In the genomic region with DNA sequence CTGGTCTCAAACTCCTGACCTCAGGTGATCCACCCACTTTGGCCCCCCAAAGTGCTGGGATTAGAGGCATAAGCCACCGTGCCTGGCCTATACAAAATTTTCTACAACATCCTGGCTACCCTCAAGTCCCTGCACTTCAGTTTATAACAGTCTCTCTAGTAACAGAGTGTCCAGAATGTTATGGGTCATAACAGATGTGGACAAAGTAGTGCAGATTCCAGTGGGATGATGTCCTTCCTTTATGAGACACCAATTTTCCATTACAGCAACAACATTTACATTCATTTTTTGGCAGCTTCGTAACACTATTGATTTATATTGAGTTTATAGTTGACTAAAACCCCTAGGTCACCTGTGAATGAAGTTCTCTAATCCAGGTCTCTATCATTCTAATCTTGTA, we compare ENCODE assay signal across 18 cellular contexts.
DNase-seq lines count a peak whose midpoint lies in the region; ATAC-seq, FAIRE-seq and TF ChIP-seq lines count a peak whose summit lies in the region.
"Had no signal": no experiment of that assay in that cellular context is flagged by ENCODE, and none has a peak within 500 bp of the region (broad histone marks: within the 10 kb centered on the region; RNA-seq: fewer than 3 reads in every experiment).

No MANE protein-coding gene starts in this region.

- intact Hi-C loops in GM12878 (cut with micrococcal nuclease; ENCODE audit: unreplicated experiment) = no loop called here

- H3K79me2 ChIP-seq in GM23248 (ENCODE audit: insufficient read depth) = no peaks in the 10 kb centered on the region
- no peaks in the 10 kb centered on the region for H3K79me2 ChIP-seq in GM12878 (ENCODE audit: control insufficient read depth, insufficient read depth, low read length)

- in situ Hi-C loops in GM23248 (cut with MboI) = no loop called here
- in situ Hi-C loops in GM12878 (cut with MboI) = no loop called here

- no peak for TF ChIP-seq EP300 in GM12878 (IDR thresholded peaks at IDR 0.05; ENCODE audit: borderline replicate concordance in 1 of 2, control insufficient read depth in 1 of 2, low read depth in 2 of 2, low read length in 2 of 2)

- TF ChIP-seq POLR2A in GM12878 (IDR thresholded peaks at IDR 0.05; ENCODE audit: low read depth, low read length) = no peak

- H3K4me3 ChIP-seq in GM23248 = no peak overlapping the region
- no peak overlapping the region for H3K4me3 ChIP-seq in GM12878
- no peak overlapping the region for H3K4me3 ChIP-seq in foreskin fibroblast (ENCODE audit: low read depth in 1 of 2, low read length in 2 of 2)
- H3K4me3 ChIP-seq: GM23338 had no signal

- POLR2A ChIA-PET in GM12878 (lab: Charles Lee) = no interaction called here

- H3F3A ChIP-seq in GM23248 (ENCODE audit: insufficient read depth) = no peaks in the 10 kb centered on the region

- H3K27ac ChIP-seq in GM23248 (no peak overlapping the region), GM12878 (ENCODE audit: control insufficient read depth, insufficient read depth) (no peak overlapping the region)

- RAD21 ChIA-PET in GM12878 (lab: Charles Lee; ENCODE audit: unreplicated experiment) = no interaction called here

- CTCF ChIA-PET in GM12878 (lab: Yijun Ruan, JAX) = no interaction called here

- no peaks in the 10 kb centered on the region for H4K20me1 ChIP-seq in GM23248 (ENCODE audit: insufficient read depth)
- no peaks in the 10 kb centered on the region for H4K20me1 ChIP-seq in GM12878 (ENCODE audit: control insufficient read depth, insufficient read depth)

- BruUV-seq in GM12878 (replicated peaks; lab: Mats Ljungman, UMichigan) = no TSS peak

- no peak for TF ChIP-seq CTCF in GM12878 (IDR thresholded peaks at IDR 0.05 in 2 of 3, conservative IDR thresholded peaks at IDR 0.05 in 1 of 3; ENCODE audit: control insufficient read depth in 2 of 3, extremely low read depth in 1 of 3, insufficient read depth in 1 of 3, low read depth in 3 of 3, low read length in 3 of 3)
- TF ChIP-seq CTCF in foreskin fibroblast (IDR thresholded peaks at IDR 0.05; ENCODE audit: low read depth, low read length) = no peak

- H3K27me3 ChIP-seq in GM23248 (replicated peaks; ENCODE audit: insufficient read depth) = no peaks in the 10 kb centered on the region
- no peaks in the 10 kb centered on the region for H3K27me3 ChIP-seq in GM12878 (replicated peaks in 1 of 2; ENCODE audit: control insufficient read depth in 2 of 2, insufficient read depth in 2 of 2, low read length in 1 of 2)
- H3K27me3 ChIP-seq: BE2C had no signal

- WGBS in GM23248 (ENCODE audit: low coverage in 1 of 2, low lambda C conversion rate in 2 of 2, missing lambda C conversion rate in 2 of 2), 2 experiments = 85% methylated on average over 2 of the region's 2 CpGs
- 0% methylated on average over 2 of the region's 2 CpGs for WGBS in GM12878 (ENCODE audit: insufficient coverage, insufficient replicate concordance, low lambda C conversion rate, missing lambda C conversion rate)

- ATAC-seq in GM12878 = no peak
- ATAC-seq: GM23338 had no signal

- H3K9me3 ChIP-seq in GM23248 (ENCODE audit: low read depth) = no peaks in the 10 kb centered on the region
- no peaks in the 10 kb centered on the region for H3K9me3 ChIP-seq in GM12878 (replicated peaks; ENCODE audit: control insufficient read depth, insufficient read depth, low read length)
- H3K9me3 ChIP-seq: BE2C had no signal

- DNase-seq in AG08395 (ENCODE audit: low spot score) = peak; percentile 6
- DNase-seq in GM23248 = peak; percentile 41
- DNase-seq in GM12878 (ENCODE audit: low read depth, low spot score) = no peak
- peak; percentile 41 to 56 for DNase-seq in foreskin fibroblast
- no peak for DNase-seq in NOMO-1 (lab: John Stamatoyannopoulos, UW; ENCODE audit: unreplicated experiment in 2 of 2)
- no peak for DNase-seq in amygdala (lab: John Stamatoyannopoulos, UW)
- no peak for DNase-seq in NCI-H2107 (lab: John Stamatoyannopoulos, UW)
- no peak for DNase-seq in SIG-M5 treated with dmso at 0.1 percent for 504 hours (lab: John Stamatoyannopoulos, UW; ENCODE audit: unreplicated experiment)
- DNase-seq: 8988T; BE2C; C1 segment of cervical spinal cord; CD4-positive, CD25-positive, alpha-beta regulatory T cell; CD8-positive, alpha-beta memory T cell; COR-L47; HCEC 1CT had no signal

- H3K36me3 ChIP-seq in GM23248 (ENCODE audit: low read depth) (no peaks in the 10 kb centered on the region), GM12878 (ENCODE audit: control insufficient read depth in 2 of 2, insufficient read depth in 2 of 2, low read length in 1 of 2) (no peaks in the 10 kb centered on the region)
- H3K36me3 ChIP-seq: BE2C had no signal

- H3K9ac ChIP-seq in GM23248 = no peak overlapping the region
- no peak overlapping the region for H3K9ac ChIP-seq in GM12878 (ENCODE audit: control insufficient read depth, insufficient read depth, low read length)

- H3K9me2 ChIP-seq in GM23248 (ENCODE audit: insufficient read depth) = no peaks in the 10 kb centered on the region

- SMC1A ChIA-PET in GM12878 (lab: Charles Lee; ENCODE audit: uncharacterized antibody, unreplicated experiment) = no interaction called here

- H3K4me2 ChIP-seq in GM23248 (ENCODE audit: unreplicated experiment) (no peak overlapping the region), GM12878 (ENCODE audit: control insufficient read depth, insufficient read depth) (no peak overlapping the region)
- H3K4me2 ChIP-seq: GM23338 had no signal

- peak; percentile 18 for FAIRE-seq in GM12878 (lab: Jason Lieb, UNC)
- FAIRE-seq: G401.6, H54 had no signal

- no peak overlapping the region for H2AFZ ChIP-seq in GM23248
- H2AFZ ChIP-seq in GM12878 (ENCODE audit: control insufficient read depth, low read depth, low read length) = no peak overlapping the region
- H2AFZ ChIP-seq: GM23338 had no signal

- no peaks in the 10 kb centered on the region for H3K4me1 ChIP-seq in GM23248 (ENCODE audit: insufficient read depth)
- no peaks in the 10 kb centered on the region for H3K4me1 ChIP-seq in GM12878 (ENCODE audit: control insufficient read depth, insufficient read depth, low read length)
- H3K4me1 ChIP-seq: BE2C had no signal

- TF ChIP-seq RAD21 in GM12878 (IDR thresholded peaks at IDR 0.05; ENCODE audit: insufficient read depth, low read depth, low read length) = no peak

TF ChIP-seq in GM12878, 131 proteins besides CTCF, POLR2A, EP300 and RAD21:
- no peak for TF ChIP-seq SRF (IDR thresholded peaks at IDR 0.05; ENCODE audit: low read depth in 2 of 2, low read length in 2 of 2)
- TF ChIP-seq SUPT20H (IDR thresholded peaks at IDR 0.05; ENCODE audit: borderline replicate concordance, control insufficient read depth, low read depth, low read length) = no peak
- TF ChIP-seq KDM1A (IDR thresholded peaks at IDR 0.05; ENCODE audit: borderline replicate concordance) = no peak
- no peak for TF ChIP-seq IKZF2 (IDR thresholded peaks at IDR 0.05)
- no peak for TF ChIP-seq ZNF217 (IDR thresholded peaks at IDR 0.05)
TF ChIP-seq in GM12878: peak in this region for 0.

Comparison
In these comparisons a context has a peak if more than half of its experiments do, and no peak if none do; other contexts are left out.
1. DNase-seq: peak in AG08395 (single experiment), GM23248 (single experiment) and foreskin fibroblast (2 of 2); none in GM12878 (single experiment), NOMO-1 (0 of 2), amygdala (0 of 56), NCI-H2107 (single experiment) and SIG-M5 treated with dmso at 0.1 percent for 504 hours (single experiment).